Comparison of ENCODE assay signal across 1 cellular context in genomic region chrX:132631579-132632232, GRCh38.
TF ChIP-seq lines count a peak whose summit lies in the region.

No MANE protein-coding gene starts in this region.

TF ChIP-seq in SK-N-SH treated with all-trans-retinoic acid at 6 μM for 48 hours, 23 proteins besides CTCF, POLR2A, EP300 and RAD21 (continued from another document):
- TF ChIP-seq, protein P1, sequence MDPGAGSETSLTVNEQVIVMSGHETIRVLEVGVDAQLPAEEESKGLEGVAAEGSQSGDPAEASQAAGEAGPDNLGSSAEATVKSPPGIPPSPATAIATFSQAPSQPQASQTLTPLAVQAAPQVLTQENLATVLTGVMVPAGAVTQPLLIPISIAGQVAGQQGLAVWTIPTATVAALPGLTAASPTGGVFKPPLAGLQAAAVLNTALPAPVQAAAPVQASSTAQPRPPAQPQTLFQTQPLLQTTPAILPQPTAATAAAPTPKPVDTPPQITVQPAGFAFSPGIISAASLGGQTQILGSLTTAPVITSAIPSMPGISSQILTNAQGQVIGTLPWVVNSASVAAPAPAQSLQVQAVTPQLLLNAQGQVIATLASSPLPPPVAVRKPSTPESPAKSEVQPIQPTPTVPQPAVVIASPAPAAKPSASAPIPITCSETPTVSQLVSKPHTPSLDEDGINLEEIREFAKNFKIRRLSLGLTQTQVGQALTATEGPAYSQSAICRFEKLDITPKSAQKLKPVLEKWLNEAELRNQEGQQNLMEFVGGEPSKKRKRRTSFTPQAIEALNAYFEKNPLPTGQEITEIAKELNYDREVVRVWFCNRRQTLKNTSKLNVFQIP (CRISPR knock-in tag; IDR thresholded peaks at IDR 0.05; ENCODE audit: borderline replicate concordance, low read depth), result no peak
- TF ChIP-seq PPARA (CRISPR knock-in tag; IDR thresholded peaks at IDR 0.05; ENCODE audit: borderline replicate concordance) (no peak), CSDC2 (CRISPR knock-in tag; IDR thresholded peaks at IDR 0.05) (no peak), ZFP30 (CRISPR knock-in tag; IDR thresholded peaks at IDR 0.05) (no peak), ZFP3 (CRISPR knock-in tag; IDR thresholded peaks at IDR 0.05) (no peak), GLIS3 (CRISPR knock-in tag; IDR thresholded peaks at IDR 0.05) (no peak), ZNF565 (CRISPR knock-in tag; conservative IDR thresholded peaks at IDR 0.05; ENCODE audit: low read depth) (no peak)
